20 cellular contexts compared by ENCODE assay signal in genomic region chr5:194102-194501, GRCh38. TPM values are rescaled to one million over a fixed set of nuclear protein-coding genes. Genes with fewer than 3 reads are reported as not detected.
DNase-seq lines count a peak whose midpoint lies in the region; ATAC-seq and TF ChIP-seq lines count a peak whose summit lies in the region.
"Had no signal": no experiment of that assay in that cellular context is flagged by ENCODE, and none has a peak within 500 bp of the region (broad histone marks: within the 10 kb centered on the region; RNA-seq: fewer than 3 reads in every experiment).

No MANE protein-coding gene starts in this region.

- H4K8ac ChIP-seq in neuronal stem cell (ENCODE audit: low read depth, low read length), result no peak overlapping the region

- no peak overlapping the region for H2BK12ac ChIP-seq in neuronal stem cell (ENCODE audit: low read length)

- H2BK120ac ChIP-seq in neuronal stem cell (ENCODE audit: low read depth, low read length), result no peak overlapping the region

- H2AK5ac ChIP-seq in neuronal stem cell (ENCODE audit: low read depth, low read length), result peak overlapping the region; percentile 63

- H3K4me3 ChIP-seq in heart left ventricle (peak overlapping the region in 10 of 12 donors; percentile 7 to 55 (median 45)), neuronal stem cell (ENCODE audit: low read length in 2 of 2) (no peak overlapping the region), upper lobe of right lung (no peak overlapping the region)
- H3K4me3 ChIP-seq: SJSA1 had no signal

- H3K36me3 Mint-ChIP-seq in activated naive CD4-positive, alpha-beta T cell treated with anti-CD3 and anti-CD28 coated beads, Interleukin-2, amount 10 ng/mL, durations not matched to agents 7 days and 5 days, result no peaks in the 10 kb centered on the region

- H3K9me3 Mint-ChIP-seq in activated naive CD4-positive, alpha-beta T cell treated with anti-CD3 and anti-CD28 coated beads, Interleukin-2, amount 10 ng/mL, durations not matched to agents 7 days and 5 days, result no peaks in the 10 kb centered on the region
- H3K9me3 Mint-ChIP-seq: CD4-positive, alpha-beta T cell; H9 had no signal

- ATAC-seq in heart left ventricle (peak; percentile 24 to 60 (median 49)), upper lobe of right lung (no peak), GM21515 (IDR thresholded peaks at IDR 0.05; ENCODE audit: unreplicated experiment) (no peak)

- peak overlapping the region; percentile 80 for H3K18ac ChIP-seq in neuronal stem cell (ENCODE audit: low read length)

- H3K4me3 Mint-ChIP-seq in activated naive CD4-positive, alpha-beta T cell treated with anti-CD3 and anti-CD28 coated beads, Interleukin-2, amount 10 ng/mL, durations not matched to agents 7 days and 5 days, result no peak overlapping the region
- H3K4me3 Mint-ChIP-seq: CD4-positive, alpha-beta T cell; H9 had no signal

- CTCF ChIA-PET in activated naive CD4-positive, alpha-beta T cell treated with anti-CD3 and anti-CD28 coated beads, Interleukin-2, amount 10 ng/mL, durations not matched to agents 7 days and 5 days (lab: Charles Lee), result no interaction called here

- H3K36me3 ChIP-seq in heart left ventricle, result peaks cover 0 to 21% (median 0%) of the 10 kb centered on the region in 9 donors
- H3K36me3 ChIP-seq in neuronal stem cell (replicated peaks in 1 of 2; ENCODE audit: control insufficient read depth in 2 of 2, insufficient read depth in 2 of 2, low read length in 2 of 2), result no peaks in the 10 kb centered on the region
- H3K36me3 ChIP-seq in upper lobe of right lung, result no peaks in the 10 kb centered on the region
- H3K36me3 ChIP-seq: SJSA1 had no signal

- peaks cover 0 to 12% (median 0%) of the 10 kb centered on the region in 9 donors for H3K27me3 ChIP-seq in heart left ventricle
- H3K27me3 ChIP-seq in neuronal stem cell (ENCODE audit: control insufficient read depth in 3 of 3, insufficient read depth in 3 of 3, low read depth in 1 of 3, low read length in 3 of 3), result no peaks in the 10 kb centered on the region
- peaks cover 8% of the 10 kb centered on the region for H3K27me3 ChIP-seq in upper lobe of right lung
- H3K27me3 ChIP-seq: SJSA1 had no signal

- H2AFZ ChIP-seq in neuronal stem cell (ENCODE audit: low read length), result no peak overlapping the region

- H3K4ac ChIP-seq in neuronal stem cell (ENCODE audit: low read length), result no peak overlapping the region

- H3K79me1 ChIP-seq in neuronal stem cell (ENCODE audit: low read depth, low read length), result peaks cover 4% of the 10 kb centered on the region

- peak overlapping the region; percentile 37 for H2BK15ac ChIP-seq in neuronal stem cell (ENCODE audit: low read length)

- H3K27ac ChIP-seq in heart left ventricle, result peak overlapping the region; percentile 49 to 97 (median 92)
- no peak overlapping the region for H3K27ac ChIP-seq in neuronal stem cell (replicated peaks; ENCODE audit: low read length)
- H3K27ac ChIP-seq in upper lobe of right lung, result no peak overlapping the region
- H3K27ac ChIP-seq: SJSA1 had no signal

- intact Hi-C loops in heart left ventricle (cut with DNase I), result loop anchor here in 1 of 10 donors (1.0 kb wide), 1 partner anchor 24 kb away; the partner anchor contains the start of genes CCDC127 and SDHA
- intact Hi-C loops in upper lobe of right lung (cut with DNase I), result no loop called here

- H4K91ac ChIP-seq in neuronal stem cell (ENCODE audit: low read depth, low read length, poor library complexity), result no peak overlapping the region

- WGBS in heart left ventricle, 4 donors, result 45 to 71% (median 54%) methylated on average over 15 of the region's 15 CpGs
- WGBS in neuronal stem cell (ENCODE audit: extremely low coverage in 2 of 2, insufficient read length in 2 of 2, insufficient replicate concordance in 1 of 2), 2 donors, result no CpG with 5 or more reads among the region's 15 CpGs

- no peak overlapping the region for H3K4me2 ChIP-seq in neuronal stem cell (ENCODE audit: insufficient read depth, low read length, poor library complexity, severe bottlenecking)

- no peak overlapping the region for H3K27ac Mint-ChIP-seq in activated naive CD4-positive, alpha-beta T cell treated with anti-CD3 and anti-CD28 coated beads, Interleukin-2, amount 10 ng/mL, durations not matched to agents 7 days and 5 days
- H3K27ac Mint-ChIP-seq: CD4-positive, alpha-beta T cell had no signal

- peaks cover 0 to 65% (median 21%) of the 10 kb centered on the region in 12 donors for H3K4me1 ChIP-seq in heart left ventricle
- H3K4me1 ChIP-seq in neuronal stem cell (ENCODE audit: control insufficient read depth in 2 of 2, insufficient read depth in 1 of 2, low read depth in 1 of 2, low read length in 2 of 2), result peaks cover 1 to 15% of the 10 kb centered on the region in 2 donors
- peaks cover 4% of the 10 kb centered on the region for H3K4me1 ChIP-seq in upper lobe of right lung
- H3K4me1 ChIP-seq: SJSA1 had no signal

- H3K9ac ChIP-seq in neuronal stem cell (ENCODE audit: low read depth, low read length, poor library complexity), result no peak overlapping the region

- no peak overlapping the region for H3K14ac ChIP-seq in neuronal stem cell (ENCODE audit: low read length)

- no peak overlapping the region for H2BK5ac ChIP-seq in neuronal stem cell (ENCODE audit: low read length)

- peak in 1 of 2 donors; percentile 32 for TF ChIP-seq POLR2A in heart left ventricle (IDR thresholded peaks at IDR 0.05)

- peaks cover 25% of the 10 kb centered on the region for H3K27me3 Mint-ChIP-seq in activated naive CD4-positive, alpha-beta T cell treated with anti-CD3 and anti-CD28 coated beads, Interleukin-2, amount 10 ng/mL, durations not matched to agents 7 days and 5 days
- H3K27me3 Mint-ChIP-seq: CD4-positive, alpha-beta T cell had no signal

- DNase-seq in LHCN-M2 (ENCODE audit: low read depth) (peak; percentile 13), heart left ventricle (peak; percentile 72 to 87 (median 77)), neuronal stem cell (ENCODE audit: low spot score) (no peak), upper lobe of right lung (peak; percentile 38)
- no peak for DNase-seq in activated T-cell treated with anti-CD3 and anti-CD28 coated beads, Interleukin-2, amount 50 U/mL, for 48 hours
- DNase-seq in activated naive CD4-positive, alpha-beta T cell treated with anti-CD3 and anti-CD28 coated beads, Interleukin-2, amount 10 ng/mL, durations not matched to agents 7 days and 5 days, result no peak
- DNase-seq: CD4-positive, alpha-beta T cell; EL; H9; IMR-90; NCI-H1417; NCI-H1930; NCI-H2171; NCI-H446; NCI-H69; NK-92 treated with Interleukin-12 subunit alpha and Interleukin-12 subunit beta, amount 100 ng/mL, for 24 hours had no signal

- no peaks in the 10 kb centered on the region for H3K9me3 ChIP-seq in heart left ventricle
- no peaks in the 10 kb centered on the region for H3K9me3 ChIP-seq in neuronal stem cell (replicated peaks in 1 of 2; ENCODE audit: control insufficient read depth in 2 of 2, insufficient read depth in 1 of 2, low read depth in 1 of 2, low read length in 2 of 2)
- no peaks in the 10 kb centered on the region for H3K9me3 ChIP-seq in upper lobe of right lung
- H3K9me3 ChIP-seq: SJSA1 had no signal

- no peak overlapping the region for H3K23ac ChIP-seq in neuronal stem cell (ENCODE audit: low read depth, low read length, poor library complexity)

- no peak for TF ChIP-seq CTCF in heart left ventricle (IDR thresholded peaks at IDR 0.05)
- TF ChIP-seq CTCF in upper lobe of right lung (IDR thresholded peaks at IDR 0.05), result no peak

- H3K4me1 Mint-ChIP-seq in activated naive CD4-positive, alpha-beta T cell treated with anti-CD3 and anti-CD28 coated beads, Interleukin-2, amount 10 ng/mL, durations not matched to agents 7 days and 5 days, result peaks cover 4% of the 10 kb centered on the region

RNA-seq across cellular contexts. Expression of gene LRRC14B, which starts 2.8 kb away (rescaled TPM):
- total RNA-seq in LHCN-M2 (2014; rRNA removed) (0.06 TPM in 1 of 2 replicates, not detected in the other), heart left ventricle (100 to 1,000 TPM in 2 of 9 donors, 10 to 100 TPM in 6, 1 to 10 TPM in 1; 7.6 to 133 (median 40.3) TPM), upper lobe of right lung (not detected)
- polyA plus RNA-seq in LHCN-M2 (2012), result not detected
- polyA plus RNA-seq in heart left ventricle, result 10 to 100 TPM in 1 of 2 donors, 1 to 10 TPM in 1; 6.1 to 50.3 TPM
- polyA plus RNA-seq in neuronal stem cell (2013, experiment 1 of 2), result 0.03 TPM
- not detected for polyA plus RNA-seq in neuronal stem cell (2013, experiment 2 of 2)
- total RNA-seq: H9, HT-29, IMR-90, RPMI7951, SJSA1 had no signal
- polyA plus RNA-seq: IMR-90 had no signal

RNA-seq across cellular contexts. Expression of gene CCDC127, which starts 23.9 kb away (rescaled TPM):
- 5.0 and 6.2 TPM in 2 replicates for total RNA-seq in LHCN-M2 (2014; rRNA removed)
- polyA plus RNA-seq in LHCN-M2 (2012), result 3.3 TPM
- 10 to 100 TPM in 1 of 9 donors, 1 to 10 TPM in 8; 5.7 to 10.3 (median 7.5) TPM for total RNA-seq in heart left ventricle
- polyA plus RNA-seq in heart left ventricle, result 1 to 10 TPM; 4.8 to 8.5 TPM
- 5.2 TPM for polyA plus RNA-seq in neuronal stem cell (2013, experiment 1 of 2)
- polyA plus RNA-seq in neuronal stem cell (2013, experiment 2 of 2), result 5.1 TPM
- 5.5 TPM for total RNA-seq in upper lobe of right lung

RNA-seq across cellular contexts. Expression of gene SDHA, which starts 24.0 kb away (rescaled TPM):
- total RNA-seq in LHCN-M2 (2014; rRNA removed) (72.8 and 78.4 TPM in 2 replicates), heart left ventricle (100 to 1,000 TPM; 422 to 854 (median 727) TPM), upper lobe of right lung (94.0 TPM)
- polyA plus RNA-seq in LHCN-M2 (2012), result 107 TPM
- polyA plus RNA-seq in heart left ventricle, result 100 to 1,000 TPM; 276 to 861 TPM
- 60.5 TPM for polyA plus RNA-seq in neuronal stem cell (2013, experiment 1 of 2)
- polyA plus RNA-seq in neuronal stem cell (2013, experiment 2 of 2), result 67.5 TPM

Comparison
In these comparisons a context has a peak if more than half of its experiments do, and no peak if none do; other contexts are left out.
1. DNase-seq: peak in LHCN-M2 (single experiment), heart left ventricle (5 of 5) and upper lobe of right lung (single experiment); none in neuronal stem cell (single experiment), activated T-cell treated with anti-CD3 and anti-CD28 coated beads, Interleukin-2, amount 50 U/mL, for 48 hours (0 of 2) and activated naive CD4-positive, alpha-beta T cell treated with anti-CD3 and anti-CD28 coated beads, Interleukin-2, amount 10 ng/mL, durations not matched to agents 7 days and 5 days (single experiment).
2. ATAC-seq: peak in heart left ventricle (4 of 4); none in upper lobe of right lung (single experiment) and GM21515 (single experiment).
3. H3K27ac ChIP-seq: peak in heart left ventricle (12 of 12); none in neuronal stem cell (single experiment) and upper lobe of right lung (single experiment).
4. H3K4me3 ChIP-seq: peak in heart left ventricle (10 of 12); none in neuronal stem cell (0 of 2) and upper lobe of right lung (single experiment).